In genomic region chr6:105608711-105609374, GRCh38 we compare ENCODE assay signal across 11 cellular contexts.
DNase-seq lines count a peak whose midpoint lies in the region; ATAC-seq and TF ChIP-seq lines count a peak whose summit lies in the region.
"Had no signal": no experiment of that assay in that cellular context is flagged by ENCODE, and none has a peak within 500 bp of the region (broad histone marks: within the 10 kb centered on the region; RNA-seq: fewer than 3 reads in every experiment).

No MANE protein-coding gene starts in this region.

- H3K79me2 ChIP-seq in fibroblast of lung (ENCODE audit: control insufficient read depth, insufficient read depth, low read length): no peaks in the 10 kb centered on the region

- no peak overlapping the region for H3K9ac ChIP-seq in fibroblast of lung (ENCODE audit: insufficient read depth, low read length)

- H3K36me3 Mint-ChIP-seq in activated CD8-positive, alpha-beta memory T cell treated with anti-CD3 and anti-CD28 coated beads, Interleukin-2, amount 10 ng/mL, durations not matched to agents 7 days and 5 days: peaks cover 17% of the 10 kb centered on the region

- no peak overlapping the region for H3K4me2 ChIP-seq in fibroblast of lung (ENCODE audit: extremely low read depth, insufficient read depth, low read length)

- TF ChIP-seq CTCF in fibroblast of lung (conservative IDR thresholded peaks at IDR 0.05 in 1 of 2, IDR thresholded peaks at IDR 0.05 in 1 of 2; ENCODE audit: low read depth in 1 of 2, low read length in 2 of 2): no peak
- TF ChIP-seq CTCF in retinal pigment epithelial cell (conservative IDR thresholded peaks at IDR 0.05; ENCODE audit: low read depth, low read length): no peak

- no peaks in the 10 kb centered on the region for H3K36me3 ChIP-seq in fibroblast of lung (ENCODE audit: control insufficient read depth, insufficient read depth, low read length)
- H3K36me3 ChIP-seq: ascending aorta had no signal

- no peaks in the 10 kb centered on the region for H4K20me1 ChIP-seq in fibroblast of lung (ENCODE audit: control insufficient read depth, extremely low read depth, insufficient read depth, low read length)

- DNase-seq in EL: peak; percentile 99
- peak; percentile 67 to 98 for DNase-seq in fibroblast of lung (ENCODE audit: low read depth in 2 of 2)
- DNase-seq in retinal pigment epithelial cell (ENCODE audit: low read depth): peak; percentile 97
- no peak for DNase-seq in middle frontal gyrus (ENCODE audit: extremely low spot score, low spot score)
- DNase-seq in NCI-H2029 treated with DMSO at 0.1 percent for 48 hours (lab: John Stamatoyannopoulos, UW): no peak
- no peak for DNase-seq in activated CD8-positive, alpha-beta memory T cell treated with anti-CD3 and anti-CD28 coated beads, Interleukin-2, amount 10 ng/mL, durations not matched to agents 7 days and 5 days
- DNase-seq in activated CD4-positive, alpha-beta T cell treated with anti-CD3 and anti-CD28 coated beads for 1 hour: no peak
- DNase-seq: activated CD4-positive, alpha-beta T cell treated with anti-CD3 and anti-CD28 coated beads, Interleukin-2, amount 50 U/mL, for 48 hours; hippocampal formation had no signal

- H3K27me3 Mint-ChIP-seq in activated CD8-positive, alpha-beta memory T cell treated with anti-CD3 and anti-CD28 coated beads, Interleukin-2, amount 10 ng/mL, durations not matched to agents 7 days and 5 days: no peaks in the 10 kb centered on the region

- peaks cover 18% of the 10 kb centered on the region for H3K4me1 ChIP-seq in fibroblast of lung (ENCODE audit: control insufficient read depth, extremely low read depth, insufficient read depth, low read length)
- H3K4me1 ChIP-seq: ascending aorta had no signal

- no peak overlapping the region for H3K4me3 Mint-ChIP-seq in activated CD8-positive, alpha-beta memory T cell treated with anti-CD3 and anti-CD28 coated beads, Interleukin-2, amount 10 ng/mL, durations not matched to agents 7 days and 5 days

- no peak overlapping the region for H3K27ac Mint-ChIP-seq in activated CD8-positive, alpha-beta memory T cell treated with anti-CD3 and anti-CD28 coated beads, Interleukin-2, amount 10 ng/mL, durations not matched to agents 7 days and 5 days

- no peaks in the 10 kb centered on the region for H3K9me3 ChIP-seq in fibroblast of lung (ENCODE audit: control insufficient read depth, insufficient read depth, low read depth, low read length)
- H3K9me3 ChIP-seq: ascending aorta had no signal

- H3K9me3 Mint-ChIP-seq in activated CD8-positive, alpha-beta memory T cell treated with anti-CD3 and anti-CD28 coated beads, Interleukin-2, amount 10 ng/mL, durations not matched to agents 7 days and 5 days (ENCODE audit: low read depth): peaks cover 2% of the 10 kb centered on the region

- H3K4me1 Mint-ChIP-seq in activated CD8-positive, alpha-beta memory T cell treated with anti-CD3 and anti-CD28 coated beads, Interleukin-2, amount 10 ng/mL, durations not matched to agents 7 days and 5 days: peaks cover 13% of the 10 kb centered on the region

- H3K27me3 ChIP-seq in fibroblast of lung (ENCODE audit: control insufficient read depth, insufficient read depth, low read length): no peaks in the 10 kb centered on the region
- H3K27me3 ChIP-seq: ascending aorta had no signal

- peak; percentile 86 for ATAC-seq in SK-N-SH treated with all-trans-retinoic acid at 6 μM for 48 hours
- ATAC-seq in activated CD8-positive, alpha-beta memory T cell treated with anti-CD3 and anti-CD28 coated beads, Interleukin-2, amount 10 ng/mL, durations not matched to agents 7 days and 5 days: no peak

- CTCF ChIA-PET in activated CD8-positive, alpha-beta memory T cell treated with anti-CD3 and anti-CD28 coated beads, Interleukin-2, amount 10 ng/mL, durations not matched to agents 7 days and 5 days (lab: Charles Lee): no interaction called here

- peak overlapping the region; percentile 76 for H3K27ac ChIP-seq in fibroblast of lung (ENCODE audit: insufficient read depth, low read length)
- H3K27ac ChIP-seq: ascending aorta had no signal

- H2AFZ ChIP-seq in fibroblast of lung (ENCODE audit: low read length): no peak overlapping the region

- no peak overlapping the region for H3K4me3 ChIP-seq in fibroblast of lung (replicated peaks in 1 of 4; ENCODE audit: control extremely low read depth in 1 of 4, insufficient read depth in 1 of 4, low read depth in 3 of 4, low read length in 4 of 4)
- H3K4me3 ChIP-seq in retinal pigment epithelial cell (ENCODE audit: low read length): no peak overlapping the region
- H3K4me3 ChIP-seq: ascending aorta had no signal

TF ChIP-seq in SK-N-SH treated with all-trans-retinoic acid at 6 μM for 48 hours, 23 proteins besides CTCF, POLR2A, EP300 and RAD21:
- TF ChIP-seq OSR1 (CRISPR knock-in tag; IDR thresholded peaks at IDR 0.05) (peak; percentile 16; the same call in 1 of the 2 replicates), TSHZ2 (CRISPR knock-in tag; IDR thresholded peaks at IDR 0.05) (no peak)

Comparison
In these comparisons a context has a peak if more than half of its experiments do, and no peak if none do; other contexts are left out.
1. DNase-seq: peak in EL (single experiment), fibroblast of lung (2 of 2) and retinal pigment epithelial cell (single experiment); none in middle frontal gyrus (single experiment), NCI-H2029 treated with DMSO at 0.1 percent for 48 hours (single experiment), activated CD8-positive, alpha-beta memory T cell treated with anti-CD3 and anti-CD28 coated beads, Interleukin-2, amount 10 ng/mL, durations not matched to agents 7 days and 5 days (single experiment) and activated CD4-positive, alpha-beta T cell treated with anti-CD3 and anti-CD28 coated beads for 1 hour (single experiment).